In genomic region chr19:33194527-33194883, GRCh38 we compare ENCODE assay signal across 10 cellular contexts. TPM values are rescaled to one million over a fixed set of nuclear protein-coding genes. Genes with fewer than 3 reads are reported as not detected.
DNase-seq lines count a peak whose midpoint lies in the region; ATAC-seq and TF ChIP-seq lines count a peak whose summit lies in the region.
"Had no signal": no experiment of that assay in that cellular context is flagged by ENCODE, and none has a peak within 500 bp of the region (broad histone marks: within the 10 kb centered on the region; RNA-seq: fewer than 3 reads in every experiment).

No MANE protein-coding gene starts in this region.

- H3K4me1 ChIP-seq in thyroid gland = peaks cover 8% of the 10 kb centered on the region in 2 donors
- H3K4me1 ChIP-seq in effector memory CD4-positive, alpha-beta T cell (ENCODE audit: control insufficient read depth, insufficient read depth, low read length, poor library complexity, severe bottlenecking) = peaks cover 3% of the 10 kb centered on the region

- TF ChIP-seq CTCF in brain microvascular endothelial cell (IDR thresholded peaks at IDR 0.05; ENCODE audit: low read depth, low read length, missing control alignments) (no peak), thyroid gland (IDR thresholded peaks at IDR 0.05) (no peak)

- H3K27me3 ChIP-seq in brain microvascular endothelial cell (replicated peaks) (no peaks in the 10 kb centered on the region), thyroid gland (no peaks in the 10 kb centered on the region)
- H3K27me3 ChIP-seq in effector memory CD4-positive, alpha-beta T cell (replicated peaks; ENCODE audit: control insufficient read depth, insufficient read depth, low read length, poor library complexity, severe bottlenecking) = peaks cover 24% of the 10 kb centered on the region

- no peaks in the 10 kb centered on the region for H3K36me3 ChIP-seq in brain microvascular endothelial cell (replicated peaks)
- no peaks in the 10 kb centered on the region for H3K36me3 ChIP-seq in thyroid gland
- H3K36me3 ChIP-seq in effector memory CD4-positive, alpha-beta T cell (ENCODE audit: control insufficient read depth, insufficient read depth, low read length) = no peaks in the 10 kb centered on the region

- peak overlapping the region; percentile 58 for H3K4me3 ChIP-seq in brain microvascular endothelial cell (ENCODE audit: low read depth, low read length)
- H3K4me3 ChIP-seq in thyroid gland (replicated peaks in 1 of 3) = peak overlapping the region in 1 of 3 donors; percentile 45
- H3K4me3 ChIP-seq in effector memory CD4-positive, alpha-beta T cell (ENCODE audit: insufficient read depth, low read depth, low read length, poor library complexity, severe bottlenecking) = no peak overlapping the region

- WGBS in thyroid gland, 2 donors = no CpG with 5 or more reads among the region's 59 CpGs

- no peak for ATAC-seq in HG03135 (IDR thresholded peaks at IDR 0.05; ENCODE audit: unreplicated experiment)

- DNase-seq in NCI-H2227 (lab: John Stamatoyannopoulos, UW; ENCODE audit: unreplicated experiment) = peak; percentile 77
- DNase-seq in NCI-H2227 treated with DMSO at 0.1 percent for 48 hours (lab: John Stamatoyannopoulos, UW) = no peak
- DNase-seq in brain microvascular endothelial cell = no peak
- DNase-seq in kidney tubule cell (ENCODE audit: low spot score) = peak; percentile 10
- peak; percentile 17 to 20 for DNase-seq in thyroid gland
- DNase-seq in DMS79 (lab: John Stamatoyannopoulos, UW) = no peak
- no peak for DNase-seq in effector memory CD4-positive, alpha-beta T cell
- DNase-seq: activated CD8-positive, alpha-beta memory T cell treated with anti-CD3 and anti-CD28 coated beads, Interleukin-2, amount 50 U/mL, for 48 hours; CD4-positive, CD25-positive, alpha-beta regulatory T cell had no signal

- intact Hi-C loops in thyroid gland (cut with DNase I) = no loop called here

- no peaks in the 10 kb centered on the region for H3K9me3 ChIP-seq in thyroid gland
- no peaks in the 10 kb centered on the region for H3K9me3 ChIP-seq in effector memory CD4-positive, alpha-beta T cell (ENCODE audit: control insufficient read depth, low read length)

- in situ Hi-C loops in brain microvascular endothelial cell (cut with HindIII; ENCODE audit: low pct_ligation_motif_present, low sequenced_read_pairs) = no loop called here

- H3K27ac ChIP-seq in brain microvascular endothelial cell = no peak overlapping the region
- H3K27ac ChIP-seq in thyroid gland = no peak overlapping the region
- no peak overlapping the region for H3K27ac ChIP-seq in effector memory CD4-positive, alpha-beta T cell (ENCODE audit: insufficient read depth, low read length, poor library complexity, severe bottlenecking)

- no peak for TF ChIP-seq POLR2A in thyroid gland (IDR thresholded peaks at IDR 0.05)

RNA-seq across cellular contexts. Expression of gene LRP3, which starts 0.4 kb away (rescaled TPM):
- total RNA-seq in thyroid gland = 10 to 100 TPM; 33.3 to 49.9 (median 39.0) TPM
- total RNA-seq: CD4-positive, CD25-positive, alpha-beta regulatory T cell had no signal

RNA-seq across cellular contexts. Expression of gene SLC7A10, which starts 31.1 kb away (rescaled TPM):
- 1 to 10 TPM in 1 of 4 donors, under 1 TPM in 3; 0.29 to 2.7 (median 0.78) TPM for total RNA-seq in thyroid gland
- total RNA-seq: CD4-positive, CD25-positive, alpha-beta regulatory T cell had no signal

Comparison
In these comparisons a context has a peak if more than half of its experiments do, and no peak if none do; other contexts are left out.
1. DNase-seq: peak in NCI-H2227 (single experiment), kidney tubule cell (single experiment) and thyroid gland (2 of 2); none in NCI-H2227 treated with DMSO at 0.1 percent for 48 hours (single experiment), brain microvascular endothelial cell (single experiment), DMS79 (single experiment) and effector memory CD4-positive, alpha-beta T cell (0 of 3).